ENCODE assay signal across 8 cellular contexts in genomic region chr7:133035240-133035639, GRCh38. TPM values are rescaled to one million over a fixed set of nuclear protein-coding genes. Genes with fewer than 3 reads are reported as not detected.
DNase-seq lines count a peak whose midpoint lies in the region; ATAC-seq and TF ChIP-seq lines count a peak whose summit lies in the region.
"Not testable (repeated sequence)": the region's sequence is repeated elsewhere in the genome, so short reads cannot be mapped to it uniquely, and the experiment has no call there.

No MANE protein-coding gene starts in this region.

- H3K4me1 ChIP-seq in HEK293 (ENCODE audit: control insufficient read depth, insufficient read depth, low read length) = not testable (repeated sequence)
- H3K4me1 ChIP-seq in OCI-LY7 (ENCODE audit: insufficient read depth, low read length, poor library complexity, severe bottlenecking) = peaks cover 35% of the 10 kb centered on the region

- intact Hi-C loops in OCI-LY7 (cut with micrococcal nuclease; ENCODE audit: unreplicated experiment) = not testable (repeated sequence)

- not testable (repeated sequence) for H3K9me2 ChIP-seq in OCI-LY7 (ENCODE audit: insufficient read depth, low read length)

- not testable (repeated sequence) for H3K9me3 Mint-ChIP-seq in memory B cell

- not testable (repeated sequence) for H3K4me3 ChIP-seq in HEK293 (ENCODE audit: low read depth, low read length); OCI-LY7 (ENCODE audit: low read depth, low read length, poor library complexity, severe bottlenecking)

- not testable (repeated sequence) for H3K4me1 Mint-ChIP-seq in memory B cell

- ATAC-seq in GM18873 (IDR thresholded peaks at IDR 0.05; ENCODE audit: low FRiP score, unreplicated experiment) = peak; percentile 85
- peak; percentile 92 for ATAC-seq in HG03025 (IDR thresholded peaks at IDR 0.05; ENCODE audit: low FRiP score, unreplicated experiment)
- peak; percentile 72 for ATAC-seq in HG03469 (IDR thresholded peaks at IDR 0.05; ENCODE audit: unreplicated experiment)
- peak; percentile 91 for ATAC-seq in memory B cell (ENCODE audit: low read depth)

- CTCF ChIA-PET in GM10248 (lab: Yijun Ruan, JAX); HEK293 (lab: Yijun Ruan, JAX); OCI-LY7 (lab: Charles Lee; ENCODE audit: unreplicated experiment): not testable (repeated sequence)

- not testable (repeated sequence) for BruUV-seq in OCI-LY7 (replicated peaks; lab: Mats Ljungman, UMichigan)

- DNase-seq in GM10248 (ENCODE audit: extremely low spot score) = peak; percentile 30
- DNase-seq in GM20000 (ENCODE audit: low spot score) = peak; percentile 17
- peak; percentile 93 for DNase-seq in OCI-LY7 (ENCODE audit: low spot score)
- peak; percentile 51 to 66 for DNase-seq in memory B cell (ENCODE audit: low spot score in 2 of 2)

- H3K27ac Mint-ChIP-seq in memory B cell = peak overlapping the region; percentile 82

- H3K36me3 ChIP-seq in HEK293 (ENCODE audit: control insufficient read depth in 2 of 2, insufficient read depth in 1 of 2, low read length in 2 of 2); OCI-LY7 (ENCODE audit: insufficient read depth, low read length): not testable (repeated sequence)

- H3K9me3 ChIP-seq in HEK293 (ENCODE audit: control insufficient read depth, insufficient read depth, low read depth, low read length); OCI-LY7 (ENCODE audit: low read length): not testable (repeated sequence)

- H3K4me3 Mint-ChIP-seq in memory B cell = peak overlapping the region; percentile 55

- peaks cover 38% of the 10 kb centered on the region; the same call in 1 of the 2 replicates for H3K79me2 ChIP-seq in OCI-LY7 (ENCODE audit: insufficient read depth, low read depth, low read length)

- H3K27ac ChIP-seq in HEK293 (ENCODE audit: extremely low read depth, low read depth, low read length) = not testable (repeated sequence)
- peak overlapping the region; percentile 87 for H3K27ac ChIP-seq in OCI-LY7 (ENCODE audit: low read depth, low read length, poor library complexity, severe bottlenecking)

- not testable (repeated sequence) for H4K20me1 ChIP-seq in OCI-LY7 (ENCODE audit: insufficient read depth, low read length)

- H3K4me2 ChIP-seq in OCI-LY7 (ENCODE audit: low read length) = peak overlapping the region; percentile 56

- H3K36me3 Mint-ChIP-seq in memory B cell = not testable (repeated sequence)

- H3K27me3 Mint-ChIP-seq in memory B cell = not testable (repeated sequence)

- not testable (repeated sequence) for TF ChIP-seq CTCF in GM10248 (IDR thresholded peaks at IDR 0.05; ENCODE audit: control extremely low read depth, extremely low read depth, low read depth, missing control alignments); GM20000 (IDR thresholded peaks at IDR 0.05; ENCODE audit: extremely low read depth, missing control alignments); HEK293 (tag by site-specific recombination; IDR thresholded peaks at IDR 0.05); OCI-LY7 (conservative IDR thresholded peaks at IDR 0.05; ENCODE audit: low read length)

- peak overlapping the region; percentile 31; the same call in 1 of the 2 replicates for H2AFZ ChIP-seq in OCI-LY7 (ENCODE audit: low read length)

- POLR2A ChIA-PET in GM10248 (lab: Yijun Ruan, JAX); HEK293 (lab: Yijun Ruan, JAX): not testable (repeated sequence)
- POLR2A ChIA-PET in OCI-LY7 (lab: Charles Lee) = interaction anchor here (0.6 kb wide), 1 partner anchor 17 kb away, joined by 3 read pairs; no protein-coding TSS in a partner anchor

TF ChIP-seq in HEK293, 187 proteins besides CTCF, POLR2A, EP300 and RAD21:
- 0 out of 2 replicates have a peak, but pooled peaks have one; percentile 20 for TF ChIP-seq ZBTB6 (tag by site-specific recombination; IDR thresholded peaks at IDR 0.05)

RNA-seq across cellular contexts. Expression of gene CHCHD3, which starts 46.6 kb away (rescaled TPM):
- total RNA-seq in OCI-LY7 (2014; rRNA removed; shearing (Covaris generic)) = 83.8 and 141 TPM in 2 replicates
- 83.5 and 86.7 TPM in 2 replicates for total RNA-seq in OCI-LY7 (2022)

Comparison
In these comparisons a context has a peak if more than half of its experiments do, and no peak if none do; other contexts are left out.
1. DNase-seq: peak in every context shown above with its lines; median percentile 93 in OCI-LY7; 58 in memory B cell; 30 in GM10248; 17 in GM20000.